ENCODE assay signal across 1 cellular context in genomic region chr13:79281335-79281734, GRCh38.
TF ChIP-seq lines count a peak whose summit lies in the region.

No MANE protein-coding gene starts in this region.

TF ChIP-seq in WTC11, 78 proteins besides CTCF, POLR2A, EP300 and RAD21 (continues in another document):
- TF ChIP-seq E2F5 (CRISPR knock-in tag; IDR thresholded peaks at IDR 0.05) (no peak), ZNF512 (CRISPR knock-in tag; IDR thresholded peaks at IDR 0.05; ENCODE audit: borderline replicate concordance) (no peak), TEAD1 (CRISPR knock-in tag; IDR thresholded peaks at IDR 0.05) (peak; percentile 78), ZMAT4 (CRISPR knock-in tag; IDR thresholded peaks at IDR 0.05) (no peak), IRF1 (CRISPR knock-in tag; IDR thresholded peaks at IDR 0.05) (no peak), ZSCAN18 (CRISPR knock-in tag; IDR thresholded peaks at IDR 0.05) (0 out of 2 replicates have a peak, but pooled peaks have one; percentile 21), ATF3 (CRISPR knock-in tag; conservative IDR thresholded peaks at IDR 0.05) (no peak), EMX1 (CRISPR knock-in tag; IDR thresholded peaks at IDR 0.05) (no peak), TEAD4 (CRISPR knock-in tag; IDR thresholded peaks at IDR 0.05) (no peak), MYBL2 (CRISPR knock-in tag; IDR thresholded peaks at IDR 0.05) (no peak), IRF2 (CRISPR knock-in tag; IDR thresholded peaks at IDR 0.05; ENCODE audit: borderline replicate concordance, low read depth) (no peak), NFE2L1 (CRISPR knock-in tag; IDR thresholded peaks at IDR 0.05) (peak; percentile 45; the same call in 1 of the 2 replicates), CREB1 (CRISPR knock-in tag; IDR thresholded peaks at IDR 0.05) (no peak), ZNF416 (CRISPR knock-in tag; IDR thresholded peaks at IDR 0.05) (no peak), AFF4 (CRISPR knock-in tag; IDR thresholded peaks at IDR 0.05; ENCODE audit: borderline replicate concordance) (no peak), NR3C1 (CRISPR knock-in tag; conservative IDR thresholded peaks at IDR 0.05; ENCODE audit: low read depth) (0 out of 2 replicates have a peak, but pooled peaks have one; percentile 49), ZNF121 (CRISPR knock-in tag; IDR thresholded peaks at IDR 0.05) (no peak), FOXK1 (CRISPR knock-in tag; IDR thresholded peaks at IDR 0.05) (peak; percentile 54; the same call in 1 of the 2 replicates), ZNF263 (CRISPR knock-in tag; IDR thresholded peaks at IDR 0.05; ENCODE audit: low read depth) (no peak), ZNF671 (CRISPR knock-in tag; IDR thresholded peaks at IDR 0.05) (no peak), MXD4 (CRISPR knock-in tag; IDR thresholded peaks at IDR 0.05; ENCODE audit: borderline replicate concordance) (no peak), ZNF219 (CRISPR knock-in tag; IDR thresholded peaks at IDR 0.05; ENCODE audit: borderline replicate concordance) (no peak), MAX (CRISPR knock-in tag; IDR thresholded peaks at IDR 0.05) (peak; percentile 39; the same call in 1 of the 2 replicates), E2F1 (CRISPR knock-in tag; IDR thresholded peaks at IDR 0.05) (no peak), ZNF425 (CRISPR knock-in tag; conservative IDR thresholded peaks at IDR 0.05) (no peak), HMGXB4 (CRISPR knock-in tag; IDR thresholded peaks at IDR 0.05) (no peak), CBFB (CRISPR knock-in tag; IDR thresholded peaks at IDR 0.05; ENCODE audit: low read depth) (no peak), TP53 (CRISPR knock-in tag; IDR thresholded peaks at IDR 0.05) (no peak), ZNF396 (CRISPR knock-in tag; IDR thresholded peaks at IDR 0.05; ENCODE audit: borderline replicate concordance) (no peak), ZNF532 (CRISPR knock-in tag; IDR thresholded peaks at IDR 0.05; ENCODE audit: borderline replicate concordance) (no peak), RELA (CRISPR knock-in tag; IDR thresholded peaks at IDR 0.05; ENCODE audit: borderline replicate concordance) (no peak), ATF6 (CRISPR knock-in tag; IDR thresholded peaks at IDR 0.05) (no peak), JAZF1 (CRISPR knock-in tag; IDR thresholded peaks at IDR 0.05) (no peak)
